Comparison of ENCODE assay signal across 11 cellular contexts in genomic region chr7:158702944-158703343, GRCh38. TPM values are rescaled to one million over a fixed set of nuclear protein-coding genes. Genes with fewer than 3 reads are reported as not detected.
A peak's percentile ranks its signal among the peaks of the same experiment; 100 is the strongest.
DNase-seq lines count a peak whose midpoint lies in the region; ATAC-seq and TF ChIP-seq lines count a peak whose summit lies in the region.
"Had no signal": no experiment of that assay in that cellular context is flagged by ENCODE, and none has a peak within 500 bp of the region (broad histone marks: within the 10 kb centered on the region; RNA-seq: fewer than 3 reads in every experiment).

No MANE protein-coding gene starts in this region.

- CTCF ChIA-PET in IMR-90 (lab: Yijun Ruan, JAX) = no interaction called here
- CTCF ChIA-PET in naive thymus-derived CD4-positive, alpha-beta T cell (lab: Charles Lee) = no interaction called here

- no peak overlapping the region for H2BK5ac ChIP-seq in IMR-90 (ENCODE audit: low read depth, low read length, poor library complexity, severe bottlenecking)

- no peak overlapping the region for H3K9ac ChIP-seq in IMR-90 (ENCODE audit: low read depth, low read length)

- WGBS in IMR-90 (ENCODE audit: extremely low coverage in 2 of 2, insufficient read length in 1 of 2), 2 experiments = no CpG with 5 or more reads among the region's 3 CpGs

- H3K36me3 Mint-ChIP-seq in activated T-helper 1 cell treated with anti-CD3 and anti-CD28 coated beads, Interleukin-12 subunit alpha, Interleukin-12 subunit beta, Interleukin-2, Interleukin-4 antibody, amounts not matched to agents 30 ng/mL and 10 ng/mL and 1 ng/mL, durations not matched to agents 14 hours and 24 hours and 36 hours (ENCODE audit: low read depth) = peaks cover 32% of the 10 kb centered on the region
- peaks cover 0 to 40% (median 0%) of the 10 kb centered on the region in 5 donors for H3K36me3 Mint-ChIP-seq in naive thymus-derived CD4-positive, alpha-beta T cell

- H4K5ac ChIP-seq in IMR-90 (ENCODE audit: low read depth, low read length) = no peak overlapping the region

- H2AK5ac ChIP-seq in IMR-90 (ENCODE audit: low read depth, low read length) = no peak overlapping the region

- H3K56ac ChIP-seq in IMR-90 (ENCODE audit: extremely low read depth, insufficient read depth, low read length) = no peak overlapping the region

- no peak overlapping the region for H2BK15ac ChIP-seq in IMR-90 (ENCODE audit: low read depth, low read length)

- peaks cover 4% of the 10 kb centered on the region; the same call in 1 of the 2 replicates for H3K36me3 ChIP-seq in IMR-90 (ENCODE audit: control insufficient read depth, insufficient read depth, low read length)
- no peaks in the 10 kb centered on the region for H3K36me3 ChIP-seq in naive thymus-derived CD4-positive, alpha-beta T cell (ENCODE audit: control insufficient read depth in 2 of 3, insufficient read depth in 3 of 3, low read length in 3 of 3)
- peaks cover 55% of the 10 kb centered on the region for H3K36me3 ChIP-seq in WERI-Rb-1

- H3K27ac ChIP-seq in IMR-90 (ENCODE audit: insufficient read depth, low read length) (no peak overlapping the region), WERI-Rb-1 (no peak overlapping the region)
- no peak overlapping the region for H3K27ac ChIP-seq in naive thymus-derived CD4-positive, alpha-beta T cell (ENCODE audit: low read depth, low read length)

- peaks cover 7% of the 10 kb centered on the region for H3K9me3 Mint-ChIP-seq in activated T-helper 1 cell treated with anti-CD3 and anti-CD28 coated beads, Interleukin-12 subunit alpha, Interleukin-12 subunit beta, Interleukin-2, Interleukin-4 antibody, amounts not matched to agents 30 ng/mL and 10 ng/mL and 1 ng/mL, durations not matched to agents 14 hours and 24 hours and 36 hours
- peaks cover 0 to 3% (median 0%) of the 10 kb centered on the region in 11 donors for H3K9me3 Mint-ChIP-seq in naive thymus-derived CD4-positive, alpha-beta T cell

- ATAC-seq in IMR-90 (ENCODE audit: low read depth) = no peak
- no peak for ATAC-seq in naive thymus-derived CD4-positive, alpha-beta T cell
- ATAC-seq in HG03139 (IDR thresholded peaks at IDR 0.05; ENCODE audit: unreplicated experiment) = no peak

- no peak for TF ChIP-seq CTCF in IMR-90 (conservative IDR thresholded peaks at IDR 0.05; ENCODE audit: low read depth, low read length)
- TF ChIP-seq CTCF in WERI-Rb-1 (IDR thresholded peaks at IDR 0.05; ENCODE audit: low read depth, low read length) = no peak

- H4K91ac ChIP-seq in IMR-90 (ENCODE audit: insufficient read depth, low read depth, low read length) = no peak overlapping the region

- peak overlapping the region; percentile 59 for H3K27ac Mint-ChIP-seq in activated T-helper 1 cell treated with anti-CD3 and anti-CD28 coated beads, Interleukin-12 subunit alpha, Interleukin-12 subunit beta, Interleukin-2, Interleukin-4 antibody, amounts not matched to agents 30 ng/mL and 10 ng/mL and 1 ng/mL, durations not matched to agents 14 hours and 24 hours and 36 hours
- peak overlapping the region in 3 of 9 donors; percentile 26 to 86 (median 81) for H3K27ac Mint-ChIP-seq in naive thymus-derived CD4-positive, alpha-beta T cell

- intact Hi-C loops in IMR-90 (cut with micrococcal nuclease) = loop anchor here (2.0 kb wide), 1 partner anchor 52 kb away; no protein-coding TSS in a partner anchor
- intact Hi-C loops in activated T-helper 1 cell treated with anti-CD3 and anti-CD28 coated beads, Interleukin-12 subunit alpha, Interleukin-12 subunit beta, Interleukin-2, Interleukin-4 antibody, amounts not matched to agents 30 ng/mL and 10 ng/mL and 1 ng/mL, durations not matched to agents 14 hours and 24 hours and 36 hours (cut with micrococcal nuclease) = no loop called here
- intact Hi-C loops in naive thymus-derived CD4-positive, alpha-beta T cell (cut with micrococcal nuclease) = loop anchor here (5.0 to 10.0 kb wide), 2 partner anchors 1561 to 1808 kb away; partner anchors contain the start of gene LMBR1 (in 1 of the 2)

- BruUV-seq in IMR-90 (replicated peaks; lab: Mats Ljungman, UMichigan) = no TSS peak

- H4K8ac ChIP-seq in IMR-90 (ENCODE audit: low read depth in 2 of 2, low read length in 2 of 2) = peak overlapping the region in 1 of 2 experiments; percentile 21; a peak in 1 of 4 replicates

- H3K4me2 ChIP-seq in IMR-90 (ENCODE audit: low read depth, low read length) = no peak overlapping the region

- peaks cover 7% of the 10 kb centered on the region for H3K4me1 ChIP-seq in IMR-90 (ENCODE audit: control insufficient read depth, insufficient read depth, low read length)
- H3K4me1 ChIP-seq in naive thymus-derived CD4-positive, alpha-beta T cell (ENCODE audit: control insufficient read depth in 2 of 2, insufficient read depth in 2 of 2, low read length in 2 of 2) = peaks cover 12 to 15% of the 10 kb centered on the region in 2 donors

- H3K9me3 ChIP-seq in IMR-90 (ENCODE audit: control insufficient read depth, insufficient read depth, low read length) (no peaks in the 10 kb centered on the region), WERI-Rb-1 (ENCODE audit: severe bottlenecking) (no peaks in the 10 kb centered on the region)
- no peaks in the 10 kb centered on the region for H3K9me3 ChIP-seq in naive thymus-derived CD4-positive, alpha-beta T cell (ENCODE audit: control insufficient read depth in 2 of 3, low read length in 3 of 3)

- H3K14ac ChIP-seq in IMR-90 (replicated peaks; ENCODE audit: low read depth, low read length) = no peak overlapping the region

- H3K4me3 ChIP-seq in IMR-90 (ENCODE audit: insufficient read depth, low read depth, low read length) (no peak overlapping the region), WERI-Rb-1 (ENCODE audit: low read depth, low read length) (no peak overlapping the region)
- no peak overlapping the region for H3K4me3 ChIP-seq in naive thymus-derived CD4-positive, alpha-beta T cell (ENCODE audit: low read length)

- no peaks in the 10 kb centered on the region for H3K27me3 ChIP-seq in IMR-90 (ENCODE audit: control insufficient read depth, insufficient read depth, low read length)
- no peaks in the 10 kb centered on the region for H3K27me3 ChIP-seq in naive thymus-derived CD4-positive, alpha-beta T cell (ENCODE audit: control insufficient read depth in 2 of 2, insufficient read depth in 2 of 2, low read length in 2 of 2)
- H3K27me3 ChIP-seq in WERI-Rb-1 (ENCODE audit: insufficient read depth, low read depth, severe bottlenecking) = no peaks in the 10 kb centered on the region

- H3K4me3 Mint-ChIP-seq in activated T-helper 1 cell treated with anti-CD3 and anti-CD28 coated beads, Interleukin-12 subunit alpha, Interleukin-12 subunit beta, Interleukin-2, Interleukin-4 antibody, amounts not matched to agents 30 ng/mL and 10 ng/mL and 1 ng/mL, durations not matched to agents 14 hours and 24 hours and 36 hours = peak overlapping the region; percentile 87
- peak overlapping the region in 7 of 10 donors; percentile 12 to 85 (median 62) for H3K4me3 Mint-ChIP-seq in naive thymus-derived CD4-positive, alpha-beta T cell

- peak overlapping the region; percentile 66; the same call in 1 of the 2 replicates for H3K23ac ChIP-seq in IMR-90 (ENCODE audit: low read depth, low read length)

- no peak for TF ChIP-seq RAD21 in IMR-90 (IDR thresholded peaks at IDR 0.05; ENCODE audit: low read length)

- no peak overlapping the region for H2AK9ac ChIP-seq in IMR-90 (replicated peaks; ENCODE audit: low read depth, low read length, poor library complexity)

- peaks cover 19% of the 10 kb centered on the region for H3K9me1 ChIP-seq in IMR-90 (ENCODE audit: insufficient read depth, low read length)

- POLR2A ChIA-PET in IMR-90 (lab: Charles Lee; ENCODE audit: unreplicated experiment) = no interaction called here
- POLR2A ChIA-PET in naive thymus-derived CD4-positive, alpha-beta T cell (lab: Charles Lee) = no interaction called here

- H3K27me3 Mint-ChIP-seq in activated T-helper 1 cell treated with anti-CD3 and anti-CD28 coated beads, Interleukin-12 subunit alpha, Interleukin-12 subunit beta, Interleukin-2, Interleukin-4 antibody, amounts not matched to agents 30 ng/mL and 10 ng/mL and 1 ng/mL, durations not matched to agents 14 hours and 24 hours and 36 hours (ENCODE audit: insufficient read depth) = no peaks in the 10 kb centered on the region
- H3K27me3 Mint-ChIP-seq in naive thymus-derived CD4-positive, alpha-beta T cell = no peaks in the 10 kb centered on the region

- H3K18ac ChIP-seq in IMR-90 (ENCODE audit: low read depth, low read length) = no peak overlapping the region

- peak; percentile 27 for DNase-seq in NCI-H748 (lab: John Stamatoyannopoulos, UW; ENCODE audit: unreplicated experiment)
- no peak for DNase-seq in NCI-H748 treated with DMSO at 0.1 percent for 48 hours (lab: John Stamatoyannopoulos, UW)
- no peak for DNase-seq in IMR-90
- no peak for DNase-seq in activated T-helper 1 cell treated with anti-CD3 and anti-CD28 coated beads, Interleukin-12 subunit alpha, Interleukin-12 subunit beta, Interleukin-2, Interleukin-4 antibody, amounts not matched to agents 30 ng/mL and 10 ng/mL and 1 ng/mL, durations not matched to agents 14 hours and 24 hours and 36 hours (ENCODE audit: low spot score)
- no peak for DNase-seq in naive thymus-derived CD4-positive, alpha-beta T cell
- DNase-seq in WERI-Rb-1 = no peak
- no peak for DNase-seq in activated CD4-positive, CD25-positive, alpha-beta regulatory T cell (lab: John Stamatoyannopoulos, UW)
- DNase-seq: effector CD4-positive, alpha-beta T cell; kidney; NK-92 treated with Interleukin-12 subunit alpha and Interleukin-12 subunit beta, amount 100 ng/mL, for 24 hours had no signal

- H2AFZ ChIP-seq in IMR-90 (replicated peaks; ENCODE audit: low read length, poor library complexity) = no peak overlapping the region

- dilution Hi-C loops in IMR-90 (cut with HindIII; ENCODE audit: low sequenced_read_pairs, unreplicated experiment) = no loop called here

- peaks cover 23 to 52% of the 10 kb centered on the region in 2 experiments for H3K79me1 ChIP-seq in IMR-90 (ENCODE audit: low read depth in 1 of 2, low read length in 2 of 2)

- H3K4ac ChIP-seq in IMR-90 (ENCODE audit: low read depth, low read length) = no peak overlapping the region; the same call in 1 of the 2 replicates

- TF ChIP-seq POLR2A in IMR-90 (IDR thresholded peaks at IDR 0.05; ENCODE audit: low read depth, low read length) = no peak

- no peak overlapping the region for H2BK20ac ChIP-seq in IMR-90 (ENCODE audit: low read depth, low read length)

- H3K4me1 Mint-ChIP-seq in activated T-helper 1 cell treated with anti-CD3 and anti-CD28 coated beads, Interleukin-12 subunit alpha, Interleukin-12 subunit beta, Interleukin-2, Interleukin-4 antibody, amounts not matched to agents 30 ng/mL and 10 ng/mL and 1 ng/mL, durations not matched to agents 14 hours and 24 hours and 36 hours (ENCODE audit: low read depth) = peaks cover 65% of the 10 kb centered on the region
- H3K4me1 Mint-ChIP-seq in naive thymus-derived CD4-positive, alpha-beta T cell = peaks cover 11 to 59% (median 15%) of the 10 kb centered on the region in 7 donors

- no peaks in the 10 kb centered on the region for H4K20me1 ChIP-seq in IMR-90 (ENCODE audit: insufficient read depth, low read length)

- in situ Hi-C loops in IMR-90 (cut with MboI; ENCODE audit: low sequenced_read_pairs) = no loop called here

- no peak overlapping the region for H2BK120ac ChIP-seq in IMR-90 (ENCODE audit: low read depth, low read length)

RNA-seq across cellular contexts. Expression of gene NCAPG2, which starts 1.7 kb away (rescaled TPM):
- 25.8 and 31.7 TPM in 2 replicates for total RNA-seq in IMR-90 (2012; rRNA removed)
- polyA plus RNA-seq in IMR-90 (2012; rRNA removed) = 24.6 and 25.6 TPM in 2 replicates
- polyA plus RNA-seq in IMR-90 (2012; cell fraction: cytosol; rRNA removed) = 7.0 and 13.1 TPM in 2 replicates
- 7.8 and 11.2 TPM in 2 replicates for polyA plus RNA-seq in IMR-90 (2012; cell fraction: nucleus; rRNA removed; ENCODE audit: low replicate concordance)
- total RNA-seq in activated T-helper 1 cell treated with anti-CD3 and anti-CD28 coated beads, Interleukin-12 subunit alpha, Interleukin-12 subunit beta, Interleukin-2, Interleukin-4 antibody, amounts not matched to agents 30 ng/mL and 10 ng/mL and 1 ng/mL, durations not matched to agents 14 hours and 24 hours and 36 hours = 76.5 and 86.9 TPM in 2 replicates
- total RNA-seq in naive thymus-derived CD4-positive, alpha-beta T cell = 10 to 100 TPM in 1 of 5 experiments, 1 to 10 TPM in 4; 6.0 to 88.7 (median 8.8) TPM
- polyA plus RNA-seq in naive thymus-derived CD4-positive, alpha-beta T cell = 1 to 10 TPM; 1.3 to 2.4 TPM
